In the genomic region with DNA sequence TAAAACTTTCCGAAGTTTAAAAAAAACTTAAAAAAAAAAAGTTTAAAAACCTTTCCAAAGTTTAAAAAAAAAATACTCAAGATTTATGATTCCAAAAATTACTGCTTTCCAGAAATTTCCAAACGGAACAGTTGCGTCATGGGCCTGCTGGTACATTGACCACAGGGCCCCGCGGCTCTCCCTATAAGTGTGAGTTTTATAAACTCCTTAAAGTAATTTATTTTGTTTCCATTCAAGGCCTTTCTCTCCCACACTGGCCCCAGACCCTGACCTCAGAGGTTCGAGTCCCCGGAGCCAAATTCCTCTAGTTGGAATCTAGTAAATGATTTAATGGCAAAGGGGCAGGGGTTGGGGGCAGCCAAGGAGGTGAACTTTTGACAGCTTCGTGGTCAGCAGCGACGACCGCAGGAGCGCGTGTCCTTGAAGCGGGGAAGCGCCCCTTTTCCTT, we compare ENCODE assay signal across 8 cellular contexts.
DNase-seq lines count a peak whose midpoint lies in the region; ATAC-seq and TF ChIP-seq lines count a peak whose summit lies in the region.

No MANE protein-coding gene starts in this region.

- CTCF ChIA-PET in activated CD8-positive, alpha-beta T cell treated with anti-CD3 and anti-CD28 coated beads for 36 hours (lab: Charles Lee), result interaction anchor here (0.8 to 1.2 kb wide), 2 partner anchors 8 to 13 kb away, joined by 3 read pairs; no protein-coding TSS in a partner anchor

- intact Hi-C loops in activated CD8-positive, alpha-beta T cell treated with anti-CD3 and anti-CD28 coated beads for 36 hours (cut with micrococcal nuclease), result no loop called here
- intact Hi-C loops in heart left ventricle (cut with DNase I), result loop anchor here in 3 of 10 donors (2.0 to 5.0 kb wide), 4 partner anchors 39 to 98 kb away; a partner anchor contains a TSS

- H3K27me3 ChIP-seq in heart left ventricle, result no peaks in the 10 kb centered on the region

- ATAC-seq in activated CD8-positive, alpha-beta T cell treated with anti-CD3 and anti-CD28 coated beads for 36 hours, result no peak
- ATAC-seq in heart left ventricle (no peak), GM21723 (IDR thresholded peaks at IDR 0.05; ENCODE audit: unreplicated experiment) (no peak), HG02870 (IDR thresholded peaks at IDR 0.05; ENCODE audit: unreplicated experiment) (no peak)

- TF ChIP-seq POLR2A in heart left ventricle (IDR thresholded peaks at IDR 0.05), result no peak

- H3K36me3 Mint-ChIP-seq in activated CD8-positive, alpha-beta T cell treated with anti-CD3 and anti-CD28 coated beads for 36 hours (ENCODE audit: low read depth), result no peaks in the 10 kb centered on the region

- peak overlapping the region; percentile 82 for H3K4me3 Mint-ChIP-seq in activated CD8-positive, alpha-beta T cell treated with anti-CD3 and anti-CD28 coated beads for 36 hours

- H3K27ac ChIP-seq in heart left ventricle, result peak overlapping the region; percentile 47 to 90 (median 84)

- H3K4me1 Mint-ChIP-seq in activated CD8-positive, alpha-beta T cell treated with anti-CD3 and anti-CD28 coated beads for 36 hours (ENCODE audit: low read depth), result peaks cover 27% of the 10 kb centered on the region

- peak overlapping the region; percentile 51 for H3K4me3 ChIP-seq in GM12864 (ENCODE audit: low read depth, low read length)
- peak overlapping the region in 10 of 12 donors; percentile 15 to 83 (median 70) for H3K4me3 ChIP-seq in heart left ventricle
- H3K4me3 ChIP-seq in skeletal muscle cell (ENCODE audit: low read depth, low read length), result peak overlapping the region; percentile 56

- H3K4me1 ChIP-seq in heart left ventricle, result peaks cover 0 to 44% (median 28%) of the 10 kb centered on the region in 12 donors

- WGBS in heart left ventricle, 4 donors, result 23 to 28% (median 26%) methylated on average over 15 of the region's 15 CpGs

- no peaks in the 10 kb centered on the region for H3K36me3 ChIP-seq in heart left ventricle

- H3K27me3 Mint-ChIP-seq in activated CD8-positive, alpha-beta T cell treated with anti-CD3 and anti-CD28 coated beads for 36 hours, result peaks cover 30% of the 10 kb centered on the region

- no peaks in the 10 kb centered on the region for H3K9me3 Mint-ChIP-seq in activated CD8-positive, alpha-beta T cell treated with anti-CD3 and anti-CD28 coated beads for 36 hours

- POLR2A ChIA-PET in activated CD8-positive, alpha-beta T cell treated with anti-CD3 and anti-CD28 coated beads for 36 hours (lab: Charles Lee), result no interaction called here

- no peaks in the 10 kb centered on the region for H3K9me3 ChIP-seq in heart left ventricle

- peak overlapping the region; percentile 96 for H3K27ac Mint-ChIP-seq in activated CD8-positive, alpha-beta T cell treated with anti-CD3 and anti-CD28 coated beads for 36 hours

- TF ChIP-seq CTCF in GM12864 (IDR thresholded peaks at IDR 0.05; ENCODE audit: low read depth, low read length, missing control alignments) (no peak), heart left ventricle (IDR thresholded peaks at IDR 0.05) (no peak), GM20000 (IDR thresholded peaks at IDR 0.05; ENCODE audit: extremely low read depth, missing control alignments) (no peak)
- no peak for TF ChIP-seq CTCF in activated CD8-positive, alpha-beta T cell treated with anti-CD3 and anti-CD28 coated beads for 36 hours (IDR thresholded peaks at IDR 0.05)

- DNase-seq in GM12864 (ENCODE audit: low read depth), result no peak
- DNase-seq in activated CD8-positive, alpha-beta T cell treated with anti-CD3 and anti-CD28 coated beads for 36 hours, result no peak
- peak in 1 of 5 donors; percentile 55 for DNase-seq in heart left ventricle
- no peak for DNase-seq in skeletal muscle cell (ENCODE audit: low read depth)
- DNase-seq in GM20000 (ENCODE audit: low spot score), result no peak
- no peak for DNase-seq in DMS53 (lab: John Stamatoyannopoulos, UW)
